Comparison of ENCODE assay signal across 7 cellular contexts in the genomic region with DNA sequence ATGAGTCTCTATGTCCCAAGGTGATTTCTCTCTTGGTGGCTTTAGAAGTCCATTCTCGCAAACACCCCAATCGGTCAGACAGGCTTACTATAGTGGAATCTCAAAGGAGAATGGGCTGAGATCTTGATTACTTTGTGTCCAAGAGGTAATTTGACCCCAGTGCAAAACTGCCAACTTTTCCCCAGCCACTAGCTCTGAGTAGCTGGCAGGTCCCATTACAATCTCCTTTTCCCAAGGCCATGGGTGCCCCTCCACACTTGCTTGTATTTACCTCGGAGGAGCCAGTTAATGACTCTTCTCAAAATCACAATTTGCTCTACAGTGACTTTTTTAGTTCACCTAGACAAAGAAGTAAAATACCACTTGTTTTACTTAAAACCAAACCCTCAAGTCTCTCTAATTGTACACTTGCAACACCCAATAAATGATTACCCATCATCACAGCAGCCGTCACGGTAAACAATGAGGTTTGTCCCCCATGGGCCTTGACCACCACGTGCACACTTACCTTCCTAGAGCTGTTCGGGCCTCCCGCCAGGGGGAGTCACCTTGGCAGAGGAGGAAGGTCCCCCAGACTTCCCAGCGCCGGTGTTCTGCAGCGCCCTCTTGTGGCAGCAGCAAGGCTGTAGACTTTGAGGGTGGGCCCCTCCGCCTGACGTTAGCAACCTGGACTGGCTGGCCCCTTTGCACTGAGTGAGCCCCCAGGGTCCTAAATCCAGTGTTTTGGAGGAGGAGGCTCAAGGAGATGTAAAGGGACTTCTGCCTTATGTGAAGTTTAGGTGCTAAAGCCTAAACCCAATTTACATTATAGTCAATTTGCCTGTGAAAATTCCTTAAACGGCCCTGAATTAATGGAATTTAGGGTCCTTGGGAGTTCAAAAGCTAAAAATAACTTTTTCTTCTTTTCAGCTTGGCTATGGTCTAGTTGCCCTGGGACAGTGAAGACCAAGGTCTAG. TPM values are rescaled to one million over a fixed set of nuclear protein-coding genes. Genes with fewer than 3 reads are reported as not detected.
DNase-seq lines count a peak whose midpoint lies in the region; ATAC-seq lines count a peak whose summit lies in the region.

No MANE protein-coding gene starts in this region.

- ATAC-seq in GM18502 (IDR thresholded peaks at IDR 0.05; ENCODE audit: poor library complexity, unreplicated experiment) (peak; percentile 58), GM19397 (IDR thresholded peaks at IDR 0.05; ENCODE audit: unreplicated experiment) (no peak)

- no peak overlapping the region for H3K4me3 ChIP-seq in Jurkat, Clone E6-1 (ENCODE audit: low read length)

- peak; percentile 85 for DNase-seq in Jurkat, Clone E6-1 (ENCODE audit: low read depth, low spot score)
- DNase-seq in T-helper 2 cell (peak; percentile 44 to 74 (median 60)), amniotic epithelial cell (ENCODE audit: low read depth) (peak; percentile 32), kidney tubule cell (ENCODE audit: low spot score) (peak; percentile 72)
- DNase-seq in stimulated activated CD8-positive, alpha-beta memory T cell treated with anti-CD3 and anti-CD28 coated beads, Interleukin-15, amount 100 ng/mL, for 48 hours (ENCODE audit: low read depth in 2 of 2), result peak; percentile 64 to 70

RNA-seq across cellular contexts. Expression of a gene that starts 18.7 kb away (rescaled TPM):
- polyA plus RNA-seq in Jurkat, Clone E6-1 (2012; ENCODE audit: insufficient read depth, insufficient read length), result 8.9 TPM

RNA-seq across cellular contexts. Expression of a gene that starts 41.3 kb away (rescaled TPM):
- 24.5 TPM for polyA plus RNA-seq in Jurkat, Clone E6-1 (2012; ENCODE audit: insufficient read depth, insufficient read length)

Comparison
In these comparisons a context has a peak if more than half of its experiments do, and no peak if none do; other contexts are left out.
1. DNase-seq: peak in every context shown above with its lines; median percentile 85 in Jurkat, Clone E6-1; 72 in kidney tubule cell; 67 in stimulated activated CD8-positive, alpha-beta memory T cell treated with anti-CD3 and anti-CD28 coated beads, Interleukin-15, amount 100 ng/mL, for 48 hours; 60 in T-helper 2 cell; 32 in amniotic epithelial cell.